ENCODE assay signal across 32 cellular contexts in the genomic region with DNA sequence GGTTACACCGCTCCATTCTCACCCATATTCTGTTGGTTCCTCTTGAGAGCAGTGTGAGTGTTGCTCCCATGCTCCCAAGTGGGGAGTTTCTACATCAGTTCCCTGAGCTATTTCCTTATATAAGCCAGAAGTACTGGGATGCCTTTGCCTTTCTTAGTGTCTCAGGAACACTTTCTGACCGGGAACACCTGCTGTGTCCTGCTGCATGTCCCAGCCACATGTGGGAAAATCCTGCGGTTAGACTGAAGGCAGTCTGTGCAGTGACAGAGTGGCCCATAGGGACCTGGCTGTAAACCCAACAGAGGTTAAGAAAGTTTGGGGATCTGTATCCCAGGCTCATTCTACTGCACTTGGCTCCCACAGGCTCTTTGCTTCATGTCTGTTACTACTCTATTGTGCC.
"Had no signal": no experiment of that assay in that cellular context is flagged by ENCODE, and none has a peak within 500 bp of the region (broad histone marks: within the 10 kb centered on the region; RNA-seq: fewer than 3 reads in every experiment).

No MANE protein-coding gene starts in this region.

- H3K27me3 ChIP-seq: adrenal gland had no signal

- DNase-seq: activated B cell treated with CpG ODN at 0.5 μM for 24 hours; activated CD4-positive, alpha-beta memory T cell treated with anti-CD3 and anti-CD28 coated beads for 36 hours; activated CD4-positive, alpha-beta T cell treated with anti-CD3 and anti-CD28 coated beads for 4 hours; activated CD4-positive, alpha-beta T cell treated with anti-CD3 and anti-CD28 coated beads, Interleukin-2, amount 50 U/mL, for 1 hour; activated CD4-positive, CD25-positive, alpha-beta regulatory T cell treated with anti-CD3 and anti-CD28 coated beads, Interleukin-2, amount 50 U/mL, for 72 hours; activated CD8-positive, alpha-beta memory T cell treated with anti-CD3 and anti-CD28 coated beads, Interleukin-2, amount 50 U/mL, for 4 hours; activated gamma-delta T cell treated with Interleukin-2 at 50 U/mL for 16 hours; activated naive CD4-positive, alpha-beta T cell treated with anti-CD3 and anti-CD28 coated beads for 36 hours; activated T-cell treated with anti-CD3 and anti-CD28 coated beads for 4 hours; activated T-cell treated with anti-CD3 and anti-CD28 coated beads, Interleukin-2, amount 50 U/mL, for 4 hours; adrenal gland; caudate nucleus; NCI-H1105; NCI-H1436; NCI-H1694; NCI-H1930; NCI-H2081 treated with DMSO at 0.1 percent for 48 hours; NCI-H2171; NCI-H510A; NCI-H526; NCI-H748 treated with DMSO at 0.1 percent for 48 hours; PC-9; Right ventricle myocardium superior; SW 1271; T-helper 1 cell; T-helper 2 cell; T-helper 9 cell had no signal

- H3K36me3 ChIP-seq: adrenal gland had no signal

- FAIRE-seq: bronchial epithelial cell, RCC 7860 had no signal

- H3K4me1 ChIP-seq: adrenal gland had no signal

- ATAC-seq: activated naive CD4-positive, alpha-beta T cell treated with anti-CD3 and anti-CD28 coated beads, Interleukin-2, amount 50 U/mL, for 72 hours; activated T-cell treated with anti-CD3 and anti-CD28 coated beads, Interleukin-2, amount 50 U/mL, for 4 hours had no signal

- H3K27ac ChIP-seq: adrenal gland, PC-9, RWPE1, VCaP had no signal

- H2AFZ ChIP-seq: PC-9 had no signal

- H3K4me2 ChIP-seq: PC-9 had no signal

- H3K9me3 ChIP-seq: adrenal gland had no signal

- H3K4me3 ChIP-seq: adrenal gland, PC-9 had no signal
